In the genomic region with DNA sequence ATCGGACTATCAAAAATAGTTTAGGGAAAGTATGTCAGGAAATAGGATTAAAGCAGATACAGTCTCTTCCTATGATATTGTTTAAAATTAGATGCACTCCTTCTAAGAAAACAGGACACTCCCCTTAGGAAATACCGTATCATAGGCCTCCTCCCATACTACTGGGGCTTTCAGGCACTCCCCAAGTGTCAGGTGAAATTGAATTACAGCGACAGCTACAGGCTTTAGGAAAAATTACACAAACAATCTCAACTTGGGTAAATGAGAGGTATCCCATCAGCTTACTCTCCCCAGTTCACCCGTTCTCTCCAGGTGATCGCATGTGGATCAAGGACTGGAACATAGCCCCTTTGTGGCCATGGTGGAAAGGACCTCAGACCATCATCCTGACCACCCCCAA, we compare ENCODE assay signal across 10 cellular contexts.
DNase-seq lines count a peak whose midpoint lies in the region; ATAC-seq, FAIRE-seq and TF ChIP-seq lines count a peak whose summit lies in the region.
"Had no signal": no experiment of that assay in that cellular context is flagged by ENCODE, and none has a peak within 500 bp of the region (broad histone marks: within the 10 kb centered on the region; RNA-seq: fewer than 3 reads in every experiment).

No MANE protein-coding gene starts in this region.

- no peak overlapping the region for H3K27ac Mint-ChIP-seq in HFFc6

- intact Hi-C loops in HepG2 (cut with micrococcal nuclease; ENCODE audit: unreplicated experiment): no loop called here

- ATAC-seq in HepG2: no peak
- no peak for ATAC-seq in HG02678 (IDR thresholded peaks at IDR 0.05; ENCODE audit: unreplicated experiment)

- TF ChIP-seq POLR2A in HepG2 (IDR thresholded peaks at IDR 0.05; ENCODE audit: insufficient read depth in 1 of 2, low read depth in 2 of 2, low read length in 2 of 2): no peak

- H3K27me3 Mint-ChIP-seq in HFFc6 (ENCODE audit: insufficient read depth): peaks cover 26% of the 10 kb centered on the region

- no peak overlapping the region for H2AFZ ChIP-seq in HepG2 (ENCODE audit: low read length)

- H3K4me1 Mint-ChIP-seq in HFFc6 (ENCODE audit: low read depth): no peaks in the 10 kb centered on the region

- no peak overlapping the region for H3K4me3 Mint-ChIP-seq in HFFc6

- POLR2A ChIA-PET in HepG2 (lab: Yijun Ruan, JAX): no interaction called here

- H4K20me1 ChIP-seq in HepG2 (ENCODE audit: insufficient read depth, low read length): no peaks in the 10 kb centered on the region

- H3K36me3 Mint-ChIP-seq in HFFc6 (ENCODE audit: low read depth): no peaks in the 10 kb centered on the region

- CTCF ChIA-PET in HepG2 (lab: Yijun Ruan, JAX; ENCODE audit: low intra/inter-chr PET ratio, low total read pairs): no interaction called here

- no TSS peak for BruUV-seq in HepG2 (replicated peaks; lab: Mats Ljungman, UMichigan)

- no peak overlapping the region for H3K9ac ChIP-seq in HepG2 (ENCODE audit: insufficient read depth, low read depth, low read length)

- in situ Hi-C loops in HepG2 (cut with HindIII; ENCODE audit: extremely low pct_ligation_motif_present, low pct_unique_long_range_greater_than_20kb): no loop called here

- H3K36me3 ChIP-seq in HepG2 (replicated peaks in 1 of 2; ENCODE audit: control insufficient read depth in 1 of 2, insufficient read depth in 2 of 2, low read length in 2 of 2): no peaks in the 10 kb centered on the region

- FAIRE-seq in HepG2 (lab: Jason Lieb, UNC): no peak

- TF ChIP-seq CTCF in HFFc6 (IDR thresholded peaks at IDR 0.05): peak; percentile 59; the same call in 1 of the 2 replicates
- peak; percentile 62 for TF ChIP-seq CTCF in VCaP (conservative IDR thresholded peaks at IDR 0.05)
- peak; percentile 43 for TF ChIP-seq CTCF in HepG2 (CRISPR knock-in tag; IDR thresholded peaks at IDR 0.05)

- no peak overlapping the region for H3K4me2 ChIP-seq in HepG2 (ENCODE audit: low read depth, low read length)

- H3K79me2 ChIP-seq in HepG2 (ENCODE audit: insufficient read depth, low read length): no peaks in the 10 kb centered on the region

- DNase-seq in DMS53 (lab: John Stamatoyannopoulos, UW) (peak; percentile 73), HFFc6 (peak; percentile 4), HepG2 (ENCODE audit: low spot score) (peak; percentile 6), amniotic stem cell (lab: John Stamatoyannopoulos, UW) (no peak), foreskin melanocyte (no peak), D341Med (ENCODE audit: low spot score) (no peak)
- DNase-seq: amygdala had no signal

- WGBS in HepG2 (ENCODE audit: low lambda C conversion rate): 19% methylated on average over 5 of the region's 5 CpGs

- no peaks in the 10 kb centered on the region for H3K9me3 ChIP-seq in HepG2 (ENCODE audit: low read length)

- no peaks in the 10 kb centered on the region for H3K9me3 Mint-ChIP-seq in HFFc6

- H3K4me3 ChIP-seq in HepG2 (replicated peaks in 1 of 3; ENCODE audit: insufficient read depth in 1 of 3, low read depth in 2 of 3, low read length in 3 of 3): no peak overlapping the region
- H3K4me3 ChIP-seq: lung had no signal

- TF ChIP-seq EP300 in HepG2 (IDR thresholded peaks at IDR 0.05; ENCODE audit: low read depth in 2 of 2, low read length in 2 of 2) (no peak), HepG2 (CRISPR knock-in tag; IDR thresholded peaks at IDR 0.05; ENCODE audit: borderline replicate concordance) (no peak)

- peaks cover 0 to 3% of the 10 kb centered on the region in 2 experiments; a peak in 2 of 5 replicates for H3K27me3 ChIP-seq in HepG2 (ENCODE audit: control insufficient read depth in 1 of 2, insufficient read depth in 2 of 2, low read length in 2 of 2)

- H3K27ac ChIP-seq in VCaP (no peak overlapping the region), HepG2 (ENCODE audit: extremely low read length, insufficient read depth, low read length) (no peak overlapping the region)

- no peak for TF ChIP-seq RAD21 in HepG2 (CRISPR knock-in tag; IDR thresholded peaks at IDR 0.05)

- no peaks in the 10 kb centered on the region for H3K4me1 ChIP-seq in HepG2 (ENCODE audit: insufficient read depth, low read length)

TF ChIP-seq in HepG2, 621 proteins besides CTCF, POLR2A, EP300 and RAD21:
- no peak for TF ChIP-seq POLR2G (IDR thresholded peaks at IDR 0.05; ENCODE audit: low read depth, low read length)
- TF ChIP-seq STAG1 (CRISPR knock-in tag; IDR thresholded peaks at IDR 0.05): peak; percentile 18; the same call in 1 of the 2 replicates

Comparison
In these comparisons a context has a peak if more than half of its experiments do, and no peak if none do; other contexts are left out.
1. DNase-seq: peak in DMS53 (single experiment), HFFc6 (single experiment) and HepG2 (single experiment); none in amniotic stem cell (single experiment), foreskin melanocyte (single experiment) and D341Med (single experiment).
2. Peak in every context shown above with its lines, with median percentiles within 50 percentile points of each other: CTCF ChIP-seq.